In genomic region chr10:11411926-11412545, GRCh38 we compare ENCODE assay signal across 17 cellular contexts.
A peak's percentile ranks its signal among the peaks of the same experiment; 100 is the strongest.
DNase-seq lines count a peak whose midpoint lies in the region; ATAC-seq and TF ChIP-seq lines count a peak whose summit lies in the region.
"Had no signal": no experiment of that assay in that cellular context is flagged by ENCODE, and none has a peak within 500 bp of the region (broad histone marks: within the 10 kb centered on the region; RNA-seq: fewer than 3 reads in every experiment).

No MANE protein-coding gene starts in this region.

- POLR2A ChIA-PET in A673 (lab: Charles Lee; ENCODE audit: low non-redundant PET) = no interaction called here
- POLR2A ChIA-PET in naive thymus-derived CD4-positive, alpha-beta T cell (lab: Charles Lee) = no interaction called here

- no peaks in the 10 kb centered on the region for H3K9me3 ChIP-seq in A673 (ENCODE audit: low read depth, low read length, poor library complexity, severe bottlenecking)
- H3K9me3 ChIP-seq in naive thymus-derived CD4-positive, alpha-beta T cell (ENCODE audit: control insufficient read depth in 2 of 3, low read length in 3 of 3) = peaks cover 0 to 17% (median 0%) of the 10 kb centered on the region in 3 experiments
- H3K9me3 ChIP-seq: right lobe of liver had no signal

- peaks cover 11% of the 10 kb centered on the region for H3K9me3 Mint-ChIP-seq in chondrocyte (ENCODE audit: low read depth)
- H3K9me3 Mint-ChIP-seq in naive thymus-derived CD4-positive, alpha-beta T cell = peaks cover 4 to 36% (median 12%) of the 10 kb centered on the region in 11 donors

- H3K4me3 ChIP-seq in A673 (ENCODE audit: low read depth, low read length, poor library complexity, severe bottlenecking) (no peak overlapping the region), NB4 (ENCODE audit: low read depth, low read length) (no peak overlapping the region)
- H3K4me3 ChIP-seq in naive thymus-derived CD4-positive, alpha-beta T cell (ENCODE audit: low read length) = no peak overlapping the region
- H3K4me3 ChIP-seq: right lobe of liver had no signal

- peaks cover 6% of the 10 kb centered on the region for H3K27me3 Mint-ChIP-seq in chondrocyte (ENCODE audit: low read depth)
- H3K27me3 Mint-ChIP-seq in naive thymus-derived CD4-positive, alpha-beta T cell = peaks cover 0 to 17% (median 0%) of the 10 kb centered on the region in 5 donors
- H3K27me3 Mint-ChIP-seq: stimulated activated naive CD8-positive, alpha-beta T cell treated with anti-CD3 and anti-CD28 coated beads, Interleukin-15, Interleukin-2, amounts not matched to agents 100 ng/mL and 50 ng/mL, for 24 hours had no signal

- no peak for TF ChIP-seq POLR2A in NB4 (IDR thresholded peaks at IDR 0.05; ENCODE audit: extremely low read depth, insufficient read length)

- no peaks in the 10 kb centered on the region for H3K36me3 Mint-ChIP-seq in chondrocyte (ENCODE audit: low read depth)
- H3K36me3 Mint-ChIP-seq in naive thymus-derived CD4-positive, alpha-beta T cell = peaks cover 5 to 18% (median 8%) of the 10 kb centered on the region in 5 donors

- H3K4me1 Mint-ChIP-seq in chondrocyte (ENCODE audit: low read depth) = no peaks in the 10 kb centered on the region
- H3K4me1 Mint-ChIP-seq in naive thymus-derived CD4-positive, alpha-beta T cell = peaks cover 8 to 32% (median 23%) of the 10 kb centered on the region in 7 donors
- H3K4me1 Mint-ChIP-seq: nephron had no signal

- no peak overlapping the region for H3K27ac ChIP-seq in A673 (ENCODE audit: low read depth, low read length, poor library complexity, severe bottlenecking)
- H3K27ac ChIP-seq in naive thymus-derived CD4-positive, alpha-beta T cell (ENCODE audit: low read depth, low read length) = no peak overlapping the region
- H3K27ac ChIP-seq: right lobe of liver had no signal

- ATAC-seq in naive thymus-derived CD4-positive, alpha-beta T cell = no peak

- no TSS peak for BruUV-seq in A673 (replicated peaks; lab: Mats Ljungman, UMichigan)

- DNase-seq in A673 (ENCODE audit: low spot score) (peak; percentile 54), NB4 (ENCODE audit: low read depth) (peak; percentile 18), chondrocyte (ENCODE audit: low spot score) (no peak), NCI-H2081 (lab: John Stamatoyannopoulos, UW) (no peak), SKM-1 treated with dmso at 0.1 percent for 144 hours (lab: John Stamatoyannopoulos, UW; ENCODE audit: unreplicated experiment) (no peak)
- DNase-seq in stimulated activated CD4-positive, alpha-beta T cell treated with anti-CD3 and anti-CD28 coated beads, Interleukin-2, amount 100 ng/mL, for 24 hours = no peak
- DNase-seq in naive thymus-derived CD4-positive, alpha-beta T cell = no peak
- DNase-seq: activated CD4-positive, alpha-beta memory T cell treated with anti-CD3 and anti-CD28 coated beads, Interleukin-2, amount 10 ng/mL, durations not matched to agents 7 days and 5 days; activated gamma-delta T cell treated with Interleukin-2 at 50 U/mL for 16 hours; EL; hippocampal formation; NCI-H2171 treated with DMSO at 0.1 percent for 48 hours; right lobe of liver; T-helper 9 cell had no signal

- H3K4me3 Mint-ChIP-seq in chondrocyte (ENCODE audit: unreplicated experiment) = no peak overlapping the region
- peak overlapping the region in 1 of 10 donors; percentile 4 for H3K4me3 Mint-ChIP-seq in naive thymus-derived CD4-positive, alpha-beta T cell
- H3K4me3 Mint-ChIP-seq: activated CD4-positive, alpha-beta memory T cell treated with anti-CD3 and anti-CD28 coated beads, Interleukin-2, amount 10 ng/mL, durations not matched to agents 7 days and 5 days; nephron; stimulated activated naive CD8-positive, alpha-beta T cell treated with anti-CD3 and anti-CD28 coated beads, Interleukin-15, Interleukin-2, amounts not matched to agents 100 ng/mL and 50 ng/mL, for 24 hours had no signal

- H3K27me3 ChIP-seq in A673 (replicated peaks; ENCODE audit: insufficient read depth, low read depth, low read length, poor library complexity) = no peaks in the 10 kb centered on the region
- no peaks in the 10 kb centered on the region for H3K27me3 ChIP-seq in naive thymus-derived CD4-positive, alpha-beta T cell (ENCODE audit: control insufficient read depth in 2 of 2, insufficient read depth in 2 of 2, low read length in 2 of 2)
- H3K27me3 ChIP-seq: right lobe of liver had no signal

- intact Hi-C loops in A673 (cut with micrococcal nuclease; ENCODE audit: unreplicated experiment) = no loop called here
- intact Hi-C loops in naive thymus-derived CD4-positive, alpha-beta T cell (cut with micrococcal nuclease) = loop anchor here in 1 of 2 donors (1.0 kb wide), 1 partner anchor 60 kb away; no protein-coding TSS in a partner anchor

- peaks cover 4% of the 10 kb centered on the region for H3K4me1 ChIP-seq in A673 (ENCODE audit: insufficient read depth, low read length, poor library complexity, severe bottlenecking)
- peaks cover 13 to 16% of the 10 kb centered on the region in 2 donors for H3K4me1 ChIP-seq in naive thymus-derived CD4-positive, alpha-beta T cell (ENCODE audit: control insufficient read depth in 2 of 2, insufficient read depth in 2 of 2, low read length in 2 of 2)

- CTCF ChIA-PET in A673 (lab: Charles Lee) = no interaction called here
- CTCF ChIA-PET in naive thymus-derived CD4-positive, alpha-beta T cell (lab: Charles Lee) = no interaction called here

- TF ChIP-seq CTCF in A673 (conservative IDR thresholded peaks at IDR 0.05; ENCODE audit: low read depth, low read length) (peak; percentile 63), GM12874 (IDR thresholded peaks at IDR 0.05; ENCODE audit: insufficient read depth, low read depth, low read length) (peak; percentile 38), NB4 (IDR thresholded peaks at IDR 0.05; ENCODE audit: low read depth, low read length) (peak; percentile 19), chondrocyte (IDR thresholded peaks at IDR 0.05) (peak; percentile 29)

- H3K36me3 ChIP-seq in A673 (ENCODE audit: insufficient read depth, low read length, poor library complexity, severe bottlenecking) = no peaks in the 10 kb centered on the region
- no peaks in the 10 kb centered on the region for H3K36me3 ChIP-seq in naive thymus-derived CD4-positive, alpha-beta T cell (ENCODE audit: control insufficient read depth in 2 of 3, insufficient read depth in 3 of 3, low read length in 3 of 3)
- H3K36me3 ChIP-seq: right lobe of liver had no signal

- H3K27ac Mint-ChIP-seq in chondrocyte (ENCODE audit: unreplicated experiment) = no peak overlapping the region
- peak overlapping the region in 1 of 9 donors; percentile 5 for H3K27ac Mint-ChIP-seq in naive thymus-derived CD4-positive, alpha-beta T cell
- H3K27ac Mint-ChIP-seq: activated CD4-positive, alpha-beta memory T cell treated with anti-CD3 and anti-CD28 coated beads, Interleukin-2, amount 10 ng/mL, durations not matched to agents 7 days and 5 days; nephron; stimulated activated naive CD8-positive, alpha-beta T cell treated with anti-CD3 and anti-CD28 coated beads, Interleukin-15, Interleukin-2, amounts not matched to agents 100 ng/mL and 50 ng/mL, for 24 hours had no signal

Comparison
In these comparisons a context has a peak if more than half of its experiments do, and no peak if none do; other contexts are left out.
1. DNase-seq: peak in A673 (single experiment) and NB4 (single experiment); none in chondrocyte (single experiment), NCI-H2081 (0 of 2), SKM-1 treated with dmso at 0.1 percent for 144 hours (single experiment), stimulated activated CD4-positive, alpha-beta T cell treated with anti-CD3 and anti-CD28 coated beads, Interleukin-2, amount 100 ng/mL, for 24 hours (0 of 2) and naive thymus-derived CD4-positive, alpha-beta T cell (0 of 9).
2. Peak in every context shown above with its lines, with median percentiles within 50 percentile points of each other: CTCF ChIP-seq.